Comparison of ENCODE assay signal across 1 cellular context in the genomic region with DNA sequence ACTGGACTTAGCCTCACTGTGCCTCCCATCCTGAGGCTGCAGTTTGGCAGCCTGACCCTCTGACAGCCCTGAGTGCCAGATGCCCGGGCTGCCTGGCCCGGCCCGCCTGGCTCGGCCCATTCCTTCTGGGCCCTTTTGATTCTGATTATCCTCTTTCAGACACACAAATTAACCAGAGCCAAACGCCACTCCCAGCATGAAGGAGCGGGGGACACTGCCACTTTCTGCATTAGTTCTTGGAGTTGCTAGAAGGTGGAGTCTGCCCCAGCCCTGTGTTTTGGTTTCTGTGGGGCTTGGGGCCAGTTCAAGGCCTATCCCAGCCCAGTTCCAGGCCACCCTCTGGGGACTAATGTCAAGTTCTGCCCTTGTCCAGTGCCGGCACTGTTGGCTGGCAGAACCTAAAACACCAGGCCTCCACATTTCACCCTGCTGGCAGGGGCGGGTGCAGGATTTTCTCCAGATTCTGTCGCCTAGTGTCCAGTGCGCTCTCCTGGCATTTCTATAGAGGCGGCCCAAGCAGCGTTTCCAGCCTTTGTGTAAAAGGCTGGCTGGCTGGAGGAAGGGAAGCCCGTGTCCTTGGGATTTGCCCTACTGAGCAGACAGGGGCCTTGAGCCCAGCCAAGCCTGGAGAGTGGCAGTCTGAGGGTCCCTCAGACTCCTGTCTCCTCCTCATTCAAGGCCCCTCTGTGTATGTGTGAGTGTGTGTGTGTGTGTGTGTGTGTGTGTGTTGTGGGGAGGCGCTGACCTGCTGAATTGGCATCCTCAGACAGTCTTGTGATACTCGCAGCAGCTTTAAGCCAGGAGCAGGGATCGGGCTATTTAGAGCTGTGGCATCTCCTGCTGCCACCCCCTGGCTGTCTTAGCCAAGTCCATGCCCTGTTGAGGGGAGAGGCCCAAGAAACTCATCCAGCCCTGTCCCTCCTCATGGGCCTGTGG.
TF ChIP-seq lines count a peak whose summit lies in the region.

No MANE protein-coding gene starts in this region.

TF ChIP-seq in SK-N-SH, 30 proteins besides CTCF, POLR2A, EP300 and RAD21 (continued from another document):
- TF ChIP-seq NRF1 (IDR thresholded peaks at IDR 0.05; ENCODE audit: low read depth, low read length) (no peak), POLR2AphosphoS5 (IDR thresholded peaks at IDR 0.05; ENCODE audit: low read depth, low read length) (no peak)
